Comparison of ENCODE assay signal across 29 cellular contexts in genomic region chr13:39509616-39510015, GRCh38.
"Had no signal": no experiment of that assay in that cellular context is flagged by ENCODE, and none has a peak within 500 bp of the region (broad histone marks: within the 10 kb centered on the region; RNA-seq: fewer than 3 reads in every experiment).

No MANE protein-coding gene starts in this region.

- H3K27me3 Mint-ChIP-seq: activated naive CD4-positive, alpha-beta T cell treated with anti-CD3 and anti-CD28 coated beads, Interleukin-2, amount 10 ng/mL, durations not matched to agents 7 days and 5 days had no signal

- DNase-seq: activated CD4-positive, alpha-beta memory T cell treated with anti-CD3 and anti-CD28 coated beads for 36 hours; activated CD4-positive, alpha-beta T cell treated with anti-CD3 and anti-CD28 coated beads, Interleukin-2, amount 10 ng/mL, durations not matched to agents 24 days and 14 days; activated CD4-positive, CD25-positive, alpha-beta regulatory T cell treated with anti-CD3 and anti-CD28 coated beads, Interleukin-2, amount 50 U/mL, for 72 hours; activated CD8-positive, alpha-beta memory T cell treated with anti-CD3 and anti-CD28 coated beads, Interleukin-2, amount 50 U/mL, for 4 hours; activated effector memory CD4-positive, alpha-beta T cell treated with anti-CD3 and anti-CD28 coated beads, Interleukin-2, amount 50 U/mL, for 16 hours; activated naive CD4-positive, alpha-beta T cell treated with anti-CD3 and anti-CD28 coated beads, Interleukin-2, amount 10 ng/mL, durations not matched to agents 7 days and 5 days; activated naive CD8-positive, alpha-beta T cell treated with anti-CD3 and anti-CD28 coated beads, Interleukin-2, amount 10 ng/mL, durations not matched to agents 7 days and 5 days; activated T-cell treated with anti-CD3 and anti-CD28 coated beads, Interleukin-2, amount 50 U/mL, for 1 hour; brain microvascular endothelial cell; caudate nucleus; cortex of kidney; effector memory CD8-positive, alpha-beta T cell; erythroblast; gastrocnemius medialis; glutamatergic neuron; left ventricle myocardium superior; pancreas; psoas muscle; stimulated activated CD4-positive, alpha-beta T cell treated with anti-CD3 and anti-CD28 coated beads, Interleukin-1b, Interleukin-23, amount 100 ng/mL, for 48 hours; stimulated activated CD4-positive, alpha-beta T cell treated with anti-CD3 and anti-CD28 coated beads, Interleukin-4, amount 100 ng/mL, for 4 hours; stimulated activated CD8-positive, alpha-beta memory T cell treated with anti-CD3 and anti-CD28 coated beads, Interleukin-4, amount 100 ng/mL, for 48 hours; stimulated activated naive B cell treated with anti-CD40 and anti-IgM and Interleukin-4, amounts not matched to agents 10 μg/mL and 1 μg/mL and 100 μg/mL, for 72 hours; stomach; T-helper 9 cell; thyroid gland; upper lobe of right lung had no signal

- H3K9me3 ChIP-seq: gastrocnemius medialis, pancreas, psoas muscle, stomach, thyroid gland, upper lobe of right lung had no signal

- H3K36me3 Mint-ChIP-seq: activated CD4-positive, alpha-beta memory T cell treated with anti-CD3 and anti-CD28 coated beads for 36 hours; activated naive CD4-positive, alpha-beta T cell treated with anti-CD3 and anti-CD28 coated beads, Interleukin-2, amount 10 ng/mL, durations not matched to agents 7 days and 5 days; activated naive CD8-positive, alpha-beta T cell treated with anti-CD3 and anti-CD28 coated beads, Interleukin-2, amount 10 ng/mL, durations not matched to agents 7 days and 5 days; stimulated activated naive B cell treated with anti-CD40 and anti-IgM and Interleukin-4, amounts not matched to agents 10 μg/mL and 1 μg/mL and 100 μg/mL, for 72 hours had no signal

- H3K27ac Mint-ChIP-seq: activated CD4-positive, alpha-beta memory T cell treated with anti-CD3 and anti-CD28 coated beads for 36 hours; activated CD4-positive, alpha-beta T cell treated with anti-CD3 and anti-CD28 coated beads, Interleukin-2, amount 10 ng/mL, durations not matched to agents 24 days and 14 days; activated naive CD4-positive, alpha-beta T cell treated with anti-CD3 and anti-CD28 coated beads, Interleukin-2, amount 10 ng/mL, durations not matched to agents 7 days and 5 days; activated naive CD8-positive, alpha-beta T cell treated with anti-CD3 and anti-CD28 coated beads, Interleukin-2, amount 10 ng/mL, durations not matched to agents 7 days and 5 days; activated T-helper 1 cell treated with anti-CD3 and anti-CD28 coated beads, Interleukin-12 subunit alpha, Interleukin-12 subunit beta, Interleukin-2, Interleukin-4 antibody, amounts not matched to agents 30 ng/mL and 10 ng/mL and 1 ng/mL, durations not matched to agents 14 hours and 24 hours and 36 hours; effector memory CD8-positive, alpha-beta T cell; nephron; stimulated activated naive B cell treated with anti-CD40 and anti-IgM and Interleukin-4, amounts not matched to agents 10 μg/mL and 1 μg/mL and 100 μg/mL, for 72 hours had no signal

- H3K27me3 ChIP-seq: brain microvascular endothelial cell, gastrocnemius medialis, stomach, thyroid gland, upper lobe of right lung had no signal

- H3K36me3 ChIP-seq: brain microvascular endothelial cell, gastrocnemius medialis, pancreas, stomach, thyroid gland, upper lobe of right lung had no signal

- H3K9me3 Mint-ChIP-seq: activated CD4-positive, alpha-beta memory T cell treated with anti-CD3 and anti-CD28 coated beads for 36 hours; activated CD4-positive, alpha-beta T cell treated with anti-CD3 and anti-CD28 coated beads, Interleukin-2, amount 10 ng/mL, durations not matched to agents 24 days and 14 days; activated naive CD4-positive, alpha-beta T cell treated with anti-CD3 and anti-CD28 coated beads, Interleukin-2, amount 10 ng/mL, durations not matched to agents 7 days and 5 days; activated naive CD8-positive, alpha-beta T cell treated with anti-CD3 and anti-CD28 coated beads, Interleukin-2, amount 10 ng/mL, durations not matched to agents 7 days and 5 days; activated T-helper 1 cell treated with anti-CD3 and anti-CD28 coated beads, Interleukin-12 subunit alpha, Interleukin-12 subunit beta, Interleukin-2, Interleukin-4 antibody, amounts not matched to agents 30 ng/mL and 10 ng/mL and 1 ng/mL, durations not matched to agents 14 hours and 24 hours and 36 hours; effector memory CD8-positive, alpha-beta T cell; nephron had no signal

- ATAC-seq: effector memory CD8-positive, alpha-beta T cell; gastrocnemius medialis; pancreas; psoas muscle; stimulated activated naive B cell treated with anti-CD40 and anti-IgM and Interleukin-4, amounts not matched to agents 10 μg/mL and 1 μg/mL and 100 μg/mL, for 72 hours; upper lobe of right lung had no signal

- H3K4me3 ChIP-seq: gastrocnemius medialis, pancreas, psoas muscle, smooth muscle cell, stomach, thyroid gland, upper lobe of right lung had no signal

- H3K4me1 Mint-ChIP-seq: activated CD4-positive, alpha-beta T cell treated with anti-CD3 and anti-CD28 coated beads, Interleukin-2, amount 10 ng/mL, durations not matched to agents 24 days and 14 days; activated naive CD4-positive, alpha-beta T cell treated with anti-CD3 and anti-CD28 coated beads, Interleukin-2, amount 10 ng/mL, durations not matched to agents 7 days and 5 days; activated naive CD8-positive, alpha-beta T cell treated with anti-CD3 and anti-CD28 coated beads, Interleukin-2, amount 10 ng/mL, durations not matched to agents 7 days and 5 days had no signal

- H3K4me1 ChIP-seq: pancreas, psoas muscle, stomach, thyroid gland had no signal

- H3K27ac ChIP-seq: brain microvascular endothelial cell, gastrocnemius medialis, pancreas, psoas muscle, stomach, thyroid gland, upper lobe of right lung had no signal

- H3K4me3 Mint-ChIP-seq: activated CD4-positive, alpha-beta memory T cell treated with anti-CD3 and anti-CD28 coated beads for 36 hours; activated CD4-positive, alpha-beta T cell treated with anti-CD3 and anti-CD28 coated beads, Interleukin-2, amount 10 ng/mL, durations not matched to agents 24 days and 14 days; activated naive CD4-positive, alpha-beta T cell treated with anti-CD3 and anti-CD28 coated beads, Interleukin-2, amount 10 ng/mL, durations not matched to agents 7 days and 5 days; activated naive CD8-positive, alpha-beta T cell treated with anti-CD3 and anti-CD28 coated beads, Interleukin-2, amount 10 ng/mL, durations not matched to agents 7 days and 5 days; activated T-helper 1 cell treated with anti-CD3 and anti-CD28 coated beads, Interleukin-12 subunit alpha, Interleukin-12 subunit beta, Interleukin-2, Interleukin-4 antibody, amounts not matched to agents 30 ng/mL and 10 ng/mL and 1 ng/mL, durations not matched to agents 14 hours and 24 hours and 36 hours; effector memory CD8-positive, alpha-beta T cell; nephron; stimulated activated naive B cell treated with anti-CD40 and anti-IgM and Interleukin-4, amounts not matched to agents 10 μg/mL and 1 μg/mL and 100 μg/mL, for 72 hours had no signal

- H3K4me2 ChIP-seq: smooth muscle cell had no signal
